Comparison of ENCODE assay signal across 1 cellular context in the genomic region with DNA sequence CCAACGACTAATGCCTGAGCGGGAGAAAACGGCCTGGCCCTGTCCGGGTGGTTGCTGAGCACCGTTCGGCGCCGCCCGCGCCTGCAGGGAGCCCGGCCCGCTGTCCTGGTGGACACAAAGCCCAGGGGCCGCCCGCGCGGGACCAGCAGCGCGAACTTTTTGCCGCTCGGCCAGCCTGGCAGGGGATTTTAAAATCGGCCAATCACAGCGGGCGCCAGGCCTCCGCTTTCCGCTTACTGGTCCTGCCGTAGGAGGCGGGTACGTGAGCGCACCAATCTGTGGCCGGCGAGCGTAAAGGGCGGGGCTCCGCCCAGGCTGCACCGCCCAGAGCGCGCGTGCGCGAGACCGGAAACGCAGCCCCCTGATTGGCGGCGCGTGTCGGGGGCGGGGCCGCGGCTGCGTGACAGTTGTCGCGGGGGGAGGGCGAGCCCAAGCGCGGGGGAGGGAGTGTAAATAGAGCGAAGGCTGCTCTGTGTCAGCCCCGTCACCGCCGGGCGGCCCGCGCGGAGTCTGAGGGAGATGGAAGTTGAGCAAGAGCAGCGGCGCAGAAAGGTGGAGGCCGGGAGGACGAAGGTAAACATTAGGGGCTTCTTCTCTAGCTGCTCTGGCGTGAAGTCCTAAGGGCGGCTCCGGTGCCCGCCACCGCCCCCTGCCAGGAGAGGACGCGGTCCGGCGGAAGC.
TF ChIP-seq lines count a peak whose summit lies in the region.

A gene (minus strand): TSS at position 161 of the 680 bp plus-strand sequence. CDS start 1,132 bp downstream, outside the sequence.
A gene with protein sequence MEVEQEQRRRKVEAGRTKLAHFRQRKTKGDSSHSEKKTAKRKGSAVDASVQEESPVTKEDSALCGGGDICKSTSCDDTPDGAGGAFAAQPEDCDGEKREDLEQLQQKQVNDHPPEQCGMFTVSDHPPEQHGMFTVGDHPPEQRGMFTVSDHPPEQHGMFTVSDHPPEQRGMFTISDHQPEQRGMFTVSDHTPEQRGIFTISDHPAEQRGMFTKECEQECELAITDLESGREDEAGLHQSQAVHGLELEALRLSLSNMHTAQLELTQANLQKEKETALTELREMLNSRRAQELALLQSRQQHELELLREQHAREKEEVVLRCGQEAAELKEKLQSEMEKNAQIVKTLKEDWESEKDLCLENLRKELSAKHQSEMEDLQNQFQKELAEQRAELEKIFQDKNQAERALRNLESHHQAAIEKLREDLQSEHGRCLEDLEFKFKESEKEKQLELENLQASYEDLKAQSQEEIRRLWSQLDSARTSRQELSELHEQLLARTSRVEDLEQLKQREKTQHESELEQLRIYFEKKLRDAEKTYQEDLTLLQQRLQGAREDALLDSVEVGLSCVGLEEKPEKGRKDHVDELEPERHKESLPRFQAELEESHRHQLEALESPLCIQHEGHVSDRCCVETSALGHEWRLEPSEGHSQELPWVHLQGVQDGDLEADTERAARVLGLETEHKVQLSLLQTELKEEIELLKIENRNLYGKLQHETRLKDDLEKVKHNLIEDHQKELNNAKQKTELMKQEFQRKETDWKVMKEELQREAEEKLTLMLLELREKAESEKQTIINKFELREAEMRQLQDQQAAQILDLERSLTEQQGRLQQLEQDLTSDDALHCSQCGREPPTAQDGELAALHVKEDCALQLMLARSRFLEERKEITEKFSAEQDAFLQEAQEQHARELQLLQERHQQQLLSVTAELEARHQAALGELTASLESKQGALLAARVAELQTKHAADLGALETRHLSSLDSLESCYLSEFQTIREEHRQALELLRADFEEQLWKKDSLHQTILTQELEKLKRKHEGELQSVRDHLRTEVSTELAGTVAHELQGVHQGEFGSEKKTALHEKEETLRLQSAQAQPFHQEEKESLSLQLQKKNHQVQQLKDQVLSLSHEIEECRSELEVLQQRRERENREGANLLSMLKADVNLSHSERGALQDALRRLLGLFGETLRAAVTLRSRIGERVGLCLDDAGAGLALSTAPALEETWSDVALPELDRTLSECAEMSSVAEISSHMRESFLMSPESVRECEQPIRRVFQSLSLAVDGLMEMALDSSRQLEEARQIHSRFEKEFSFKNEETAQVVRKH (N-terminal part only) (plus strand): TSS at position 447 of the 680 bp plus-strand sequence. CDS start 73 bp downstream, at position 520.

TF ChIP-seq in K562, 482 proteins besides CTCF, POLR2A, EP300 and RAD21 (continued from another document and continues in another):
- TF ChIP-seq, protein P1, sequence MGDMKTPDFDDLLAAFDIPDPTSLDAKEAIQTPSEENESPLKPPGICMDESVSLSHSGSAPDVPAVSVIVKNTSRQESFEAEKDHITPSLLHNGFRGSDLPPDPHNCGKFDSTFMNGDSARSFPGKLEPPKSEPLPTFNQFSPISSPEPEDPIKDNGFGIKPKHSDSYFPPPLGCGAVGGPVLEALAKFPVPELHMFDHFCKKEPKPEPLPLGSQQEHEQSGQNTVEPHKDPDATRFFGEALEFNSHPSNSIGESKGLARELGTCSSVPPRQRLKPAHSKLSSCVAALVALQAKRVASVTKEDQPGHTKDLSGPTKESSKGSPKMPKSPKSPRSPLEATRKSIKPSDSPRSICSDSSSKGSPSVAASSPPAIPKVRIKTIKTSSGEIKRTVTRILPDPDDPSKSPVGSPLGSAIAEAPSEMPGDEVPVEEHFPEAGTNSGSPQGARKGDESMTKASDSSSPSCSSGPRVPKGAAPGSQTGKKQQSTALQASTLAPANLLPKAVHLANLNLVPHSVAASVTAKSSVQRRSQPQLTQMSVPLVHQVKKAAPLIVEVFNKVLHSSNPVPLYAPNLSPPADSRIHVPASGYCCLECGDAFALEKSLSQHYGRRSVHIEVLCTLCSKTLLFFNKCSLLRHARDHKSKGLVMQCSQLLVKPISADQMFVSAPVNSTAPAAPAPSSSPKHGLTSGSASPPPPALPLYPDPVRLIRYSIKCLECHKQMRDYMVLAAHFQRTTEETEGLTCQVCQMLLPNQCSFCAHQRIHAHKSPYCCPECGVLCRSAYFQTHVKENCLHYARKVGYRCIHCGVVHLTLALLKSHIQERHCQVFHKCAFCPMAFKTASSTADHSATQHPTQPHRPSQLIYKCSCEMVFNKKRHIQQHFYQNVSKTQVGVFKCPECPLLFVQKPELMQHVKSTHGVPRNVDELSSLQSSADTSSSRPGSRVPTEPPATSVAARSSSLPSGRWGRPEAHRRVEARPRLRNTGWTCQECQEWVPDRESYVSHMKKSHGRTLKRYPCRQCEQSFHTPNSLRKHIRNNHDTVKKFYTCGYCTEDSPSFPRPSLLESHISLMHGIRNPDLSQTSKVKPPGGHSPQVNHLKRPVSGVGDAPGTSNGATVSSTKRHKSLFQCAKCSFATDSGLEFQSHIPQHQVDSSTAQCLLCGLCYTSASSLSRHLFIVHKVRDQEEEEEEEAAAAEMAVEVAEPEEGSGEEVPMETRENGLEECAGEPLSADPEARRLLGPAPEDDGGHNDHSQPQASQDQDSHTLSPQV (IDR thresholded peaks at IDR 0.05), result no peak
- TF ChIP-seq LARP7 (IDR thresholded peaks at IDR 0.05), result no peak; the same call in 1 of the 2 replicates
- TF ChIP-seq NR4A1 (CRISPR knock-in tag; IDR thresholded peaks at IDR 0.05), result 0 out of 2 replicates have a peak, but pooled peaks have one; percentile 59
- no peak for TF ChIP-seq NR4A1 (tag; IDR thresholded peaks at IDR 0.05)
- TF ChIP-seq ARID2 (IDR thresholded peaks at IDR 0.05), result no peak
- no peak for TF ChIP-seq MECOM (CRISPR knock-in tag; IDR thresholded peaks at IDR 0.05)
- no peak for TF ChIP-seq COPS2 (conservative IDR thresholded peaks at IDR 0.05)
- TF ChIP-seq, protein P2, sequence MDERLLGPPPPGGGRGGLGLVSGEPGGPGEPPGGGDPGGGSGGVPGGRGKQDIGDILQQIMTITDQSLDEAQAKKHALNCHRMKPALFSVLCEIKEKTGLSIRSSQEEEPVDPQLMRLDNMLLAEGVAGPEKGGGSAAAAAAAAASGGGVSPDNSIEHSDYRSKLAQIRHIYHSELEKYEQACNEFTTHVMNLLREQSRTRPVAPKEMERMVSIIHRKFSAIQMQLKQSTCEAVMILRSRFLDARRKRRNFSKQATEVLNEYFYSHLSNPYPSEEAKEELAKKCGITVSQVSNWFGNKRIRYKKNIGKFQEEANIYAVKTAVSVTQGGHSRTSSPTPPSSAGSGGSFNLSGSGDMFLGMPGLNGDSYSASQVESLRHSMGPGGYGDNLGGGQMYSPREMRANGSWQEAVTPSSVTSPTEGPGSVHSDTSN (CRISPR knock-in tag; IDR thresholded peaks at IDR 0.05; ENCODE audit: low read depth), result no peak
- TF ChIP-seq, protein P2 (tag; conservative IDR thresholded peaks at IDR 0.05; ENCODE audit: low read depth), result no peak; the same call in 1 of the 2 replicates
- no peak; the same call in 1 of the 2 replicates for TF ChIP-seq SRSF1 (IDR thresholded peaks at IDR 0.05; ENCODE audit: low read depth, low read length)
- no peak for TF ChIP-seq ZNF23 (CRISPR knock-in tag; IDR thresholded peaks at IDR 0.05)
- peak; percentile 40 for TF ChIP-seq C11orf30 (IDR thresholded peaks at IDR 0.05; ENCODE audit: low read depth)
- TF ChIP-seq JUNB (CRISPR knock-in tag; conservative IDR thresholded peaks at IDR 0.05), result no peak
- TF ChIP-seq ZBTB8A (IDR thresholded peaks at IDR 0.05; ENCODE audit: partially characterized antibody), result no peak
- TF ChIP-seq ZNF324 (CRISPR knock-in tag; IDR thresholded peaks at IDR 0.05), result no peak
- TF ChIP-seq ARHGAP35 (IDR thresholded peaks at IDR 0.05; ENCODE audit: partially characterized antibody), result no peak
- TF ChIP-seq ZNF212 (CRISPR knock-in tag; IDR thresholded peaks at IDR 0.05), result no peak
- TF ChIP-seq, protein P3, sequence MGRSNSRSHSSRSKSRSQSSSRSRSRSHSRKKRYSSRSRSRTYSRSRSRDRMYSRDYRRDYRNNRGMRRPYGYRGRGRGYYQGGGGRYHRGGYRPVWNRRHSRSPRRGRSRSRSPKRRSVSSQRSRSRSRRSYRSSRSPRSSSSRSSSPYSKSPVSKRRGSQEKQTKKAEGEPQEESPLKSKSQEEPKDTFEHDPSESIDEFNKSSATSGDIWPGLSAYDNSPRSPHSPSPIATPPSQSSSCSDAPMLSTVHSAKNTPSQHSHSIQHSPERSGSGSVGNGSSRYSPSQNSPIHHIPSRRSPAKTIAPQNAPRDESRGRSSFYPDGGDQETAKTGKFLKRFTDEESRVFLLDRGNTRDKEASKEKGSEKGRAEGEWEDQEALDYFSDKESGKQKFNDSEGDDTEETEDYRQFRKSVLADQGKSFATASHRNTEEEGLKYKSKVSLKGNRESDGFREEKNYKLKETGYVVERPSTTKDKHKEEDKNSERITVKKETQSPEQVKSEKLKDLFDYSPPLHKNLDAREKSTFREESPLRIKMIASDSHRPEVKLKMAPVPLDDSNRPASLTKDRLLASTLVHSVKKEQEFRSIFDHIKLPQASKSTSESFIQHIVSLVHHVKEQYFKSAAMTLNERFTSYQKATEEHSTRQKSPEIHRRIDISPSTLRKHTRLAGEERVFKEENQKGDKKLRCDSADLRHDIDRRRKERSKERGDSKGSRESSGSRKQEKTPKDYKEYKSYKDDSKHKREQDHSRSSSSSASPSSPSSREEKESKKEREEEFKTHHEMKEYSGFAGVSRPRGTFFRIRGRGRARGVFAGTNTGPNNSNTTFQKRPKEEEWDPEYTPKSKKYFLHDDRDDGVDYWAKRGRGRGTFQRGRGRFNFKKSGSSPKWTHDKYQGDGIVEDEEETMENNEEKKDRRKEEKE (IDR thresholded peaks at IDR 0.05; ENCODE audit: borderline replicate concordance in 1 of 2, control insufficient read depth in 1 of 2, low read depth in 2 of 2, low read length in 1 of 2), result 0 out of 4 replicates have a peak, but pooled peaks of 1 of the 2 experiments have one; percentile 16
- no peak for TF ChIP-seq IRF2 (CRISPR knock-in tag; IDR thresholded peaks at IDR 0.05)
- TF ChIP-seq PCBP1 (IDR thresholded peaks at IDR 0.05; ENCODE audit: low read depth, low read length, poor library complexity, severe bottlenecking), result no peak
- TF ChIP-seq, protein P4, sequence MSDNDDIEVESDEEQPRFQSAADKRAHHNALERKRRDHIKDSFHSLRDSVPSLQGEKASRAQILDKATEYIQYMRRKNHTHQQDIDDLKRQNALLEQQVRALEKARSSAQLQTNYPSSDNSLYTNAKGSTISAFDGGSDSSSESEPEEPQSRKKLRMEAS (CRISPR knock-in tag; IDR thresholded peaks at IDR 0.05), result peak; percentile 81
- TF ChIP-seq, protein P5, sequence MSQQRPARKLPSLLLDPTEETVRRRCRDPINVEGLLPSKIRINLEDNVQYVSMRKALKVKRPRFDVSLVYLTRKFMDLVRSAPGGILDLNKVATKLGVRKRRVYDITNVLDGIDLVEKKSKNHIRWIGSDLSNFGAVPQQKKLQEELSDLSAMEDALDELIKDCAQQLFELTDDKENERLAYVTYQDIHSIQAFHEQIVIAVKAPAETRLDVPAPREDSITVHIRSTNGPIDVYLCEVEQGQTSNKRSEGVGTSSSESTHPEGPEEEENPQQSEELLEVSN (IDR thresholded peaks at IDR 0.05; ENCODE audit: borderline replicate concordance in 1 of 2, extremely low read depth in 1 of 2, insufficient read depth in 1 of 2, insufficient read length in 1 of 2, low read depth in 1 of 2, low read length in 1 of 2, poor library complexity in 1 of 2, severe bottlenecking in 1 of 2), result peak; percentile 76 to 89
- TF ChIP-seq MTA2 (IDR thresholded peaks at IDR 0.05; ENCODE audit: low read depth), result no peak
- TF ChIP-seq ETV1 (tag; conservative IDR thresholded peaks at IDR 0.05; ENCODE audit: low read depth), result peak; percentile 43
- no peak for TF ChIP-seq NR1H2 (CRISPR knock-in tag; IDR thresholded peaks at IDR 0.05)
- no peak for TF ChIP-seq XRCC3 (IDR thresholded peaks at IDR 0.05)
- peak in 1 of 2 experiments; percentile 20; a peak in 1 of 4 replicates for TF ChIP-seq KDM1A (IDR thresholded peaks at IDR 0.05)
- TF ChIP-seq, protein P6, sequence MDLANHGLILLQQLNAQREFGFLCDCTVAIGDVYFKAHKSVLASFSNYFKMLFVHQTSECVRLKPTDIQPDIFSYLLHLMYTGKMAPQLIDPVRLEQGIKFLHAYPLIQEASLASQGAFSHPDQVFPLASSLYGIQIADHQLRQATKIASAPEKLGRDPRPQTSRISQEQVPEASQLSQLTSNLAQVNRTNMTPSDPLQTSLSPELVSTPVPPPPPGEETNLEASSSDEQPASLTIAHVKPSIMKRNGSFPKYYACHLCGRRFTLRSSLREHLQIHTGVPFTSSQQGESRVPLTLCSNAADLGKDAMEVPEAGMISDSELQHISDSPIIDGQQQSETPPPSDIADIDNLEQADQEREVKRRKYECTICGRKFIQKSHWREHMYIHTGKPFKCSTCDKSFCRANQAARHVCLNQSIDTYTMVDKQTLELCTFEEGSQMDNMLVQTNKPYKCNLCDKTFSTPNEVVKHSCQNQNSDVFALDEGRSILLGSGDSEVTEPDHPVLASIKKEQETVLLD (IDR thresholded peaks at IDR 0.05), result peak; percentile 64; the same call in 1 of the 2 replicates
- peak; percentile 13; the same call in 1 of the 2 replicates for TF ChIP-seq ZNF239 (CRISPR knock-in tag; IDR thresholded peaks at IDR 0.05)
- no peak for TF ChIP-seq TEAD2 (tag; IDR thresholded peaks at IDR 0.05)
- TF ChIP-seq POLR2AphosphoS5 (IDR thresholded peaks at IDR 0.05; ENCODE audit: control insufficient read depth, insufficient read depth, low read depth, low read length), result peak; percentile 71
- TF ChIP-seq ZNF561 (CRISPR knock-in tag; conservative IDR thresholded peaks at IDR 0.05), result no peak
- TF ChIP-seq, protein P7, sequence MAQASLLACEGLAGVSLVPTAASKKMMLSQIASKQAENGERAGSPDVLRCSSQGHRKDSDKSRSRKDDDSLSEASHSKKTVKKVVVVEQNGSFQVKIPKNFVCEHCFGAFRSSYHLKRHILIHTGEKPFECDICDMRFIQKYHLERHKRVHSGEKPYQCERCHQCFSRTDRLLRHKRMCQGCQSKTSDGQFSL (CRISPR knock-in tag; IDR thresholded peaks at IDR 0.05), result no peak
- TF ChIP-seq, protein P7 (tag; IDR thresholded peaks at IDR 0.05), result no peak
- no peak for TF ChIP-seq ZNF551 (CRISPR knock-in tag; IDR thresholded peaks at IDR 0.05)
- TF ChIP-seq MAFG (tag; conservative IDR thresholded peaks at IDR 0.05), result no peak
- TF ChIP-seq U2AF1 (optimal IDR thresholded peaks at IDR 0.05; ENCODE audit: low read depth, low read length), result peak; percentile 84
- peak; percentile 97 for TF ChIP-seq ZFX (CRISPR knock-in tag; IDR thresholded peaks at IDR 0.05)
- TF ChIP-seq BMI1 (IDR thresholded peaks at IDR 0.05; ENCODE audit: low read length), result no peak
- peak; percentile 66; the same call in 1 of the 2 replicates for TF ChIP-seq ELF4 (CRISPR knock-in tag; IDR thresholded peaks at IDR 0.05)
- no peak for TF ChIP-seq PHB (CRISPR knock-in tag; IDR thresholded peaks at IDR 0.05)
- no peak; the same call in 1 of the 2 replicates for TF ChIP-seq GTF2F1 (IDR thresholded peaks at IDR 0.05; ENCODE audit: low read depth, low read length)
- no peak for TF ChIP-seq KAT2B (IDR thresholded peaks at IDR 0.05; ENCODE audit: low read depth, low read length)
- TF ChIP-seq KHSRP (IDR thresholded peaks at IDR 0.05), result no peak
